In the genomic region with DNA sequence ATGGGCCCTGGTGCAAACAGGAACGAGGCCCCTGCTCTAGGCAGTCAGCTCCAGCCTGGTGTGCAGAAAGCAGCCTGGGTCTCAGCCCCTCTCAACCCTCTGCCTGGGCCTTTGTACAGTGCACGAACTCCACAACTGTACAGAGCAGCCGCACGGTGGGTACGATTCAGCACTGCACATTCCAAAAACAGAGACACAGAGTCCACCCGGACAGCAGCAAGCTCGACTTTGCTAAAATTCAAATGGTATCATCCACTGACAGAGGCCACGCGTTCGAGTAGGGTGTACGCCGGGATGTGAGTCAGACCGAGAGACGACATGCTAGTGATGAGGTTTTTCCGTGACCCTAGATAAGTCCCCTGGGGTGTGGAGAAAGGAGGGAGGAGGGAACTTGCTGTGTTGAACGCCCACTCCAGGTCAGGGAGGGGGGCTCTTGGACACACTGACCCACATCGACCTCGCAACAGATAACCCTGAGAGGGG, we compare ENCODE assay signal across 1 cellular context.
A peak's percentile ranks its signal among the peaks of the same experiment; 100 is the strongest.
TF ChIP-seq lines count a peak whose summit lies in the region.

No MANE protein-coding gene starts in this region.

TF ChIP-seq in GM12878, 131 proteins besides CTCF, POLR2A, EP300 and RAD21 (continued from another document and continues in another):
- TF ChIP-seq, protein P1, sequence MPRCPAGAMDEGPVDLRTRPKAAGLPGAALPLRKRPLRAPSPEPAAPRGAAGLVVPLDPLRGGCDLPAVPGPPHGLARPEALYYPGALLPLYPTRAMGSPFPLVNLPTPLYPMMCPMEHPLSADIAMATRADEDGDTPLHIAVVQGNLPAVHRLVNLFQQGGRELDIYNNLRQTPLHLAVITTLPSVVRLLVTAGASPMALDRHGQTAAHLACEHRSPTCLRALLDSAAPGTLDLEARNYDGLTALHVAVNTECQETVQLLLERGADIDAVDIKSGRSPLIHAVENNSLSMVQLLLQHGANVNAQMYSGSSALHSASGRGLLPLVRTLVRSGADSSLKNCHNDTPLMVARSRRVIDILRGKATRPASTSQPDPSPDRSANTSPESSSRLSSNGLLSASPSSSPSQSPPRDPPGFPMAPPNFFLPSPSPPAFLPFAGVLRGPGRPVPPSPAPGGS (IDR thresholded peaks at IDR 0.05; ENCODE audit: borderline replicate concordance, insufficient read depth, low read depth, low read length, poor library complexity, severe bottlenecking): no peak
- TF ChIP-seq HDGF (IDR thresholded peaks at IDR 0.05): no peak
- no peak for TF ChIP-seq NR2C2 (IDR thresholded peaks at IDR 0.05; ENCODE audit: borderline replicate concordance, control insufficient read depth, insufficient read length, low read depth)
- TF ChIP-seq RELB (IDR thresholded peaks at IDR 0.05; ENCODE audit: low read depth): no peak
- TF ChIP-seq HDAC6 (IDR thresholded peaks at IDR 0.05; ENCODE audit: unreplicated experiment): no peak
- TF ChIP-seq, protein P2, sequence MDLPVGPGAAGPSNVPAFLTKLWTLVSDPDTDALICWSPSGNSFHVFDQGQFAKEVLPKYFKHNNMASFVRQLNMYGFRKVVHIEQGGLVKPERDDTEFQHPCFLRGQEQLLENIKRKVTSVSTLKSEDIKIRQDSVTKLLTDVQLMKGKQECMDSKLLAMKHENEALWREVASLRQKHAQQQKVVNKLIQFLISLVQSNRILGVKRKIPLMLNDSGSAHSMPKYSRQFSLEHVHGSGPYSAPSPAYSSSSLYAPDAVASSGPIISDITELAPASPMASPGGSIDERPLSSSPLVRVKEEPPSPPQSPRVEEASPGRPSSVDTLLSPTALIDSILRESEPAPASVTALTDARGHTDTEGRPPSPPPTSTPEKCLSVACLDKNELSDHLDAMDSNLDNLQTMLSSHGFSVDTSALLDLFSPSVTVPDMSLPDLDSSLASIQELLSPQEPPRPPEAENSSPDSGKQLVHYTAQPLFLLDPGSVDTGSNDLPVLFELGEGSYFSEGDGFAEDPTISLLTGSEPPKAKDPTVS (IDR thresholded peaks at IDR 0.05; ENCODE audit: low read depth, low read length): no peak
- no peak for TF ChIP-seq KDM1A (IDR thresholded peaks at IDR 0.05; ENCODE audit: borderline replicate concordance)
- TF ChIP-seq, protein P3, sequence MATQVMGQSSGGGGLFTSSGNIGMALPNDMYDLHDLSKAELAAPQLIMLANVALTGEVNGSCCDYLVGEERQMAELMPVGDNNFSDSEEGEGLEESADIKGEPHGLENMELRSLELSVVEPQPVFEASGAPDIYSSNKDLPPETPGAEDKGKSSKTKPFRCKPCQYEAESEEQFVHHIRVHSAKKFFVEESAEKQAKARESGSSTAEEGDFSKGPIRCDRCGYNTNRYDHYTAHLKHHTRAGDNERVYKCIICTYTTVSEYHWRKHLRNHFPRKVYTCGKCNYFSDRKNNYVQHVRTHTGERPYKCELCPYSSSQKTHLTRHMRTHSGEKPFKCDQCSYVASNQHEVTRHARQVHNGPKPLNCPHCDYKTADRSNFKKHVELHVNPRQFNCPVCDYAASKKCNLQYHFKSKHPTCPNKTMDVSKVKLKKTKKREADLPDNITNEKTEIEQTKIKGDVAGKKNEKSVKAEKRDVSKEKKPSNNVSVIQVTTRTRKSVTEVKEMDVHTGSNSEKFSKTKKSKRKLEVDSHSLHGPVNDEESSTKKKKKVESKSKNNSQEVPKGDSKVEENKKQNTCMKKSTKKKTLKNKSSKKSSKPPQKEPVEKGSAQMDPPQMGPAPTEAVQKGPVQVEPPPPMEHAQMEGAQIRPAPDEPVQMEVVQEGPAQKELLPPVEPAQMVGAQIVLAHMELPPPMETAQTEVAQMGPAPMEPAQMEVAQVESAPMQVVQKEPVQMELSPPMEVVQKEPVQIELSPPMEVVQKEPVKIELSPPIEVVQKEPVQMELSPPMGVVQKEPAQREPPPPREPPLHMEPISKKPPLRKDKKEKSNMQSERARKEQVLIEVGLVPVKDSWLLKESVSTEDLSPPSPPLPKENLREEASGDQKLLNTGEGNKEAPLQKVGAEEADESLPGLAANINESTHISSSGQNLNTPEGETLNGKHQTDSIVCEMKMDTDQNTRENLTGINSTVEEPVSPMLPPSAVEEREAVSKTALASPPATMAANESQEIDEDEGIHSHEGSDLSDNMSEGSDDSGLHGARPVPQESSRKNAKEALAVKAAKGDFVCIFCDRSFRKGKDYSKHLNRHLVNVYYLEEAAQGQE (IDR thresholded peaks at IDR 0.05; ENCODE audit: low read depth, low read length): no peak
- TF ChIP-seq SREBF2 (IDR thresholded peaks at IDR 0.05; ENCODE audit: low read length): no peak
- TF ChIP-seq BMI1 (IDR thresholded peaks at IDR 0.05; ENCODE audit: borderline replicate concordance): no peak
- TF ChIP-seq MEF2B (IDR thresholded peaks at IDR 0.05; ENCODE audit: partially characterized antibody, poor library complexity, severe bottlenecking): no peak
- no peak for TF ChIP-seq CEBPB (IDR thresholded peaks at IDR 0.05; ENCODE audit: borderline replicate concordance in 1 of 2, low read depth in 2 of 2, low read length in 2 of 2)
- no peak for TF ChIP-seq MTA3 (IDR thresholded peaks at IDR 0.05; ENCODE audit: borderline replicate concordance, low read length)
- TF ChIP-seq, protein P4, sequence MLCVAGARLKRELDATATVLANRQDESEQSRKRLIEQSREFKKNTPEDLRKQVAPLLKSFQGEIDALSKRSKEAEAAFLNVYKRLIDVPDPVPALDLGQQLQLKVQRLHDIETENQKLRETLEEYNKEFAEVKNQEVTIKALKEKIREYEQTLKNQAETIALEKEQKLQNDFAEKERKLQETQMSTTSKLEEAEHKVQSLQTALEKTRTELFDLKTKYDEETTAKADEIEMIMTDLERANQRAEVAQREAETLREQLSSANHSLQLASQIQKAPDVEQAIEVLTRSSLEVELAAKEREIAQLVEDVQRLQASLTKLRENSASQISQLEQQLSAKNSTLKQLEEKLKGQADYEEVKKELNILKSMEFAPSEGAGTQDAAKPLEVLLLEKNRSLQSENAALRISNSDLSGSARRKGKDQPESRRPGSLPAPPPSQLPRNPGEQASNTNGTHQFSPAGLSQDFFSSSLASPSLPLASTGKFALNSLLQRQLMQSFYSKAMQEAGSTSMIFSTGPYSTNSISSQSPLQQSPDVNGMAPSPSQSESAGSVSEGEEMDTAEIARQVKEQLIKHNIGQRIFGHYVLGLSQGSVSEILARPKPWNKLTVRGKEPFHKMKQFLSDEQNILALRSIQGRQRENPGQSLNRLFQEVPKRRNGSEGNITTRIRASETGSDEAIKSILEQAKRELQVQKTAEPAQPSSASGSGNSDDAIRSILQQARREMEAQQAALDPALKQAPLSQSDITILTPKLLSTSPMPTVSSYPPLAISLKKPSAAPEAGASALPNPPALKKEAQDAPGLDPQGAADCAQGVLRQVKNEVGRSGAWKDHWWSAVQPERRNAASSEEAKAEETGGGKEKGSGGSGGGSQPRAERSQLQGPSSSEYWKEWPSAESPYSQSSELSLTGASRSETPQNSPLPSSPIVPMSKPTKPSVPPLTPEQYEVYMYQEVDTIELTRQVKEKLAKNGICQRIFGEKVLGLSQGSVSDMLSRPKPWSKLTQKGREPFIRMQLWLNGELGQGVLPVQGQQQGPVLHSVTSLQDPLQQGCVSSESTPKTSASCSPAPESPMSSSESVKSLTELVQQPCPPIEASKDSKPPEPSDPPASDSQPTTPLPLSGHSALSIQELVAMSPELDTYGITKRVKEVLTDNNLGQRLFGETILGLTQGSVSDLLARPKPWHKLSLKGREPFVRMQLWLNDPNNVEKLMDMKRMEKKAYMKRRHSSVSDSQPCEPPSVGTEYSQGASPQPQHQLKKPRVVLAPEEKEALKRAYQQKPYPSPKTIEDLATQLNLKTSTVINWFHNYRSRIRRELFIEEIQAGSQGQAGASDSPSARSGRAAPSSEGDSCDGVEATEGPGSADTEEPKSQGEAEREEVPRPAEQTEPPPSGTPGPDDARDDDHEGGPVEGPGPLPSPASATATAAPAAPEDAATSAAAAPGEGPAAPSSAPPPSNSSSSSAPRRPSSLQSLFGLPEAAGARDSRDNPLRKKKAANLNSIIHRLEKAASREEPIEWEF (IDR thresholded peaks at IDR 0.05; ENCODE audit: insufficient replicate concordance, low read depth, low read length): no peak
- TF ChIP-seq POLR2AphosphoS5 (IDR thresholded peaks at IDR 0.05; ENCODE audit: low read length): no peak
- no peak for TF ChIP-seq CBX3 (IDR thresholded peaks at IDR 0.05; ENCODE audit: borderline replicate concordance, low read depth)
- TF ChIP-seq CHD4 (IDR thresholded peaks at IDR 0.05): no peak
- TF ChIP-seq, protein P5, sequence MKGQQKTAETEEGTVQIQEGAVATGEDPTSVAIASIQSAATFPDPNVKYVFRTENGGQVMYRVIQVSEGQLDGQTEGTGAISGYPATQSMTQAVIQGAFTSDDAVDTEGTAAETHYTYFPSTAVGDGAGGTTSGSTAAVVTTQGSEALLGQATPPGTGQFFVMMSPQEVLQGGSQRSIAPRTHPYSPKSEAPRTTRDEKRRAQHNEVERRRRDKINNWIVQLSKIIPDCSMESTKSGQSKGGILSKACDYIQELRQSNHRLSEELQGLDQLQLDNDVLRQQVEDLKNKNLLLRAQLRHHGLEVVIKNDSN (IDR thresholded peaks at IDR 0.05; ENCODE audit: borderline replicate concordance, extremely low read length, insufficient read depth, low read depth, low read length): no peak
- TF ChIP-seq, protein P6, sequence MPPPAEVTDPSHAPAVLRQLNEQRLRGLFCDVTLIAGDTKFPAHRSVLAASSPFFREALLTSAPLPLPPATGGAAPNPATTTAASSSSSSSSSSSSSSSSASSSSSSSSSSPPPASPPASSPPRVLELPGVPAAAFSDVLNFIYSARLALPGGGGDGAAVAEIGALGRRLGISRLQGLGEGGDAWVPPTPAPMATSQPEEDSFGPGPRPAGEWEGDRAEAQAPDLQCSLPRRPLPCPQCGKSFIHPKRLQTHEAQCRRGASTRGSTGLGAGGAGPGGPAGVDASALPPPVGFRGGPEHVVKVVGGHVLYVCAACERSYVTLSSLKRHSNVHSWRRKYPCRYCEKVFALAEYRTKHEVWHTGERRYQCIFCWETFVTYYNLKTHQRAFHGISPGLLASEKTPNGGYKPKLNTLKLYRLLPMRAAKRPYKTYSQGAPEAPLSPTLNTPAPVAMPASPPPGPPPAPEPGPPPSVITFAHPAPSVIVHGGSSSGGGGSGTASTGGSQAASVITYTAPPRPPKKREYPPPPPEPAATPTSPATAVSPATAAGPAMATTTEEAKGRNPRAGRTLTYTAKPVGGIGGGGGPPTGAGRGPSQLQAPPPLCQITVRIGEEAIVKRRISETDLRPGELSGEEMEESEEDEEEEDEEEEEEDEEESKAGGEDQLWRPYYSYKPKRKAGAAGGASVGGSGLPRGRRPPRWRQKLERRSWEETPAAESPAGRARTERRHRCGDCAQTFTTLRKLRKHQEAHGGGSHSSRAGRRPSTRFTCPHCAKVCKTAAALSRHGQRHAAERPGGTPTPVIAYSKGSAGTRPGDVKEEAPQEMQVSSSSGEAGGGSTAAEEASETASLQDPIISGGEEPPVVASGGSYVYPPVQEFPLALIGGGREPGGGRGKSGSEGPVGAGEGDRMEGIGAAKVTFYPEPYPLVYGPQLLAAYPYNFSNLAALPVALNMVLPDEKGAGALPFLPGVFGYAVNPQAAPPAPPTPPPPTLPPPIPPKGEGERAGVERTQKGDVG (CRISPR knock-in tag; IDR thresholded peaks at IDR 0.05): no peak
- no peak for TF ChIP-seq SMC3 (IDR thresholded peaks at IDR 0.05; ENCODE audit: borderline replicate concordance, low read length)
- no peak for TF ChIP-seq IKZF2 (IDR thresholded peaks at IDR 0.05)
- TF ChIP-seq, protein P7, sequence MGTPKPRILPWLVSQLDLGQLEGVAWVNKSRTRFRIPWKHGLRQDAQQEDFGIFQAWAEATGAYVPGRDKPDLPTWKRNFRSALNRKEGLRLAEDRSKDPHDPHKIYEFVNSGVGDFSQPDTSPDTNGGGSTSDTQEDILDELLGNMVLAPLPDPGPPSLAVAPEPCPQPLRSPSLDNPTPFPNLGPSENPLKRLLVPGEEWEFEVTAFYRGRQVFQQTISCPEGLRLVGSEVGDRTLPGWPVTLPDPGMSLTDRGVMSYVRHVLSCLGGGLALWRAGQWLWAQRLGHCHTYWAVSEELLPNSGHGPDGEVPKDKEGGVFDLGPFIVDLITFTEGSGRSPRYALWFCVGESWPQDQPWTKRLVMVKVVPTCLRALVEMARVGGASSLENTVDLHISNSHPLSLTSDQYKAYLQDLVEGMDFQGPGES (IDR thresholded peaks at IDR 0.05): no peak
- peak; percentile 55; the same call in 1 of the 2 replicates for TF ChIP-seq BCL11A (IDR thresholded peaks at IDR 0.05; ENCODE audit: low read depth, low read length)
- TF ChIP-seq, protein P8, sequence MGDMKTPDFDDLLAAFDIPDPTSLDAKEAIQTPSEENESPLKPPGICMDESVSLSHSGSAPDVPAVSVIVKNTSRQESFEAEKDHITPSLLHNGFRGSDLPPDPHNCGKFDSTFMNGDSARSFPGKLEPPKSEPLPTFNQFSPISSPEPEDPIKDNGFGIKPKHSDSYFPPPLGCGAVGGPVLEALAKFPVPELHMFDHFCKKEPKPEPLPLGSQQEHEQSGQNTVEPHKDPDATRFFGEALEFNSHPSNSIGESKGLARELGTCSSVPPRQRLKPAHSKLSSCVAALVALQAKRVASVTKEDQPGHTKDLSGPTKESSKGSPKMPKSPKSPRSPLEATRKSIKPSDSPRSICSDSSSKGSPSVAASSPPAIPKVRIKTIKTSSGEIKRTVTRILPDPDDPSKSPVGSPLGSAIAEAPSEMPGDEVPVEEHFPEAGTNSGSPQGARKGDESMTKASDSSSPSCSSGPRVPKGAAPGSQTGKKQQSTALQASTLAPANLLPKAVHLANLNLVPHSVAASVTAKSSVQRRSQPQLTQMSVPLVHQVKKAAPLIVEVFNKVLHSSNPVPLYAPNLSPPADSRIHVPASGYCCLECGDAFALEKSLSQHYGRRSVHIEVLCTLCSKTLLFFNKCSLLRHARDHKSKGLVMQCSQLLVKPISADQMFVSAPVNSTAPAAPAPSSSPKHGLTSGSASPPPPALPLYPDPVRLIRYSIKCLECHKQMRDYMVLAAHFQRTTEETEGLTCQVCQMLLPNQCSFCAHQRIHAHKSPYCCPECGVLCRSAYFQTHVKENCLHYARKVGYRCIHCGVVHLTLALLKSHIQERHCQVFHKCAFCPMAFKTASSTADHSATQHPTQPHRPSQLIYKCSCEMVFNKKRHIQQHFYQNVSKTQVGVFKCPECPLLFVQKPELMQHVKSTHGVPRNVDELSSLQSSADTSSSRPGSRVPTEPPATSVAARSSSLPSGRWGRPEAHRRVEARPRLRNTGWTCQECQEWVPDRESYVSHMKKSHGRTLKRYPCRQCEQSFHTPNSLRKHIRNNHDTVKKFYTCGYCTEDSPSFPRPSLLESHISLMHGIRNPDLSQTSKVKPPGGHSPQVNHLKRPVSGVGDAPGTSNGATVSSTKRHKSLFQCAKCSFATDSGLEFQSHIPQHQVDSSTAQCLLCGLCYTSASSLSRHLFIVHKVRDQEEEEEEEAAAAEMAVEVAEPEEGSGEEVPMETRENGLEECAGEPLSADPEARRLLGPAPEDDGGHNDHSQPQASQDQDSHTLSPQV (IDR thresholded peaks at IDR 0.05): no peak
- TF ChIP-seq EGR1 (IDR thresholded peaks at IDR 0.05; ENCODE audit: borderline replicate concordance in 1 of 2, low read depth in 2 of 2, low read length in 2 of 2): peak in 1 of 2 experiments; percentile 42; a peak in 1 of 3 replicates
